Comparison of ENCODE assay signal across 18 cellular contexts in genomic region chr16:79071424-79071823, GRCh38.
A peak's percentile ranks its signal among the peaks of the same experiment; 100 is the strongest.
DNase-seq lines count a peak whose midpoint lies in the region; ATAC-seq and TF ChIP-seq lines count a peak whose summit lies in the region.
"Had no signal": no experiment of that assay in that cellular context is flagged by ENCODE, and none has a peak within 500 bp of the region (broad histone marks: within the 10 kb centered on the region; RNA-seq: fewer than 3 reads in every experiment).

No MANE protein-coding gene starts in this region.

- no peaks in the 10 kb centered on the region for H3K9me3 ChIP-seq in uterus
- no peaks in the 10 kb centered on the region for H3K9me3 ChIP-seq in mucosa of descending colon
- H3K9me3 ChIP-seq: HAP-1, left lung had no signal

- H3K27me3 ChIP-seq in uterus = no peaks in the 10 kb centered on the region

- TF ChIP-seq POLR2A in uterus (IDR thresholded peaks at IDR 0.05) = no peak

- peaks cover 17% of the 10 kb centered on the region for H3K27me3 Mint-ChIP-seq in activated T-cell treated with anti-CD3 and anti-CD28 coated beads, Interleukin-2, amount 50 U/mL, for 24 hours
- H3K27me3 Mint-ChIP-seq in activated T-cell treated with anti-CD3 and anti-CD28 coated beads, Interleukin-2, amount 50 U/mL, for 4 hours (ENCODE audit: low read depth) = peaks cover 5% of the 10 kb centered on the region
- no peaks in the 10 kb centered on the region for H3K27me3 Mint-ChIP-seq in activated T-helper 17 cell treated with anti-CD3 and anti-CD28 coated beads, Interleukin-2, amount 50 U/mL, for 72 hours
- peaks cover 0 to 6% of the 10 kb centered on the region in 2 donors for H3K27me3 Mint-ChIP-seq in T-cell

- H3K36me3 ChIP-seq in uterus (no peaks in the 10 kb centered on the region), mucosa of descending colon (ENCODE audit: low read depth) (no peaks in the 10 kb centered on the region)
- H3K36me3 ChIP-seq: HAP-1, left lung had no signal

- peaks cover 81% of the 10 kb centered on the region for H3K4me1 Mint-ChIP-seq in activated T-cell treated with anti-CD3 and anti-CD28 coated beads, Interleukin-2, amount 50 U/mL, for 24 hours (ENCODE audit: low read depth)
- peaks cover 45% of the 10 kb centered on the region for H3K4me1 Mint-ChIP-seq in activated T-cell treated with anti-CD3 and anti-CD28 coated beads, Interleukin-2, amount 50 U/mL, for 4 hours (ENCODE audit: low read depth)
- H3K4me1 Mint-ChIP-seq in activated T-helper 17 cell treated with anti-CD3 and anti-CD28 coated beads, Interleukin-2, amount 50 U/mL, for 72 hours = peaks cover 37% of the 10 kb centered on the region
- peaks cover 20 to 38% (median 34%) of the 10 kb centered on the region in 3 donors for H3K4me1 Mint-ChIP-seq in T-cell

- H3K9me3 Mint-ChIP-seq in activated T-cell treated with anti-CD3 and anti-CD28 coated beads, Interleukin-2, amount 50 U/mL, for 24 hours = no peaks in the 10 kb centered on the region
- H3K9me3 Mint-ChIP-seq in activated T-cell treated with anti-CD3 and anti-CD28 coated beads, Interleukin-2, amount 50 U/mL, for 4 hours = no peaks in the 10 kb centered on the region
- H3K9me3 Mint-ChIP-seq in activated T-helper 17 cell treated with anti-CD3 and anti-CD28 coated beads, Interleukin-2, amount 50 U/mL, for 72 hours = no peaks in the 10 kb centered on the region
- H3K9me3 Mint-ChIP-seq in T-cell = no peaks in the 10 kb centered on the region

- no peak for ATAC-seq in activated T-cell treated with anti-CD3 and anti-CD28 coated beads, Interleukin-2, amount 50 U/mL, for 4 hours
- ATAC-seq in activated T-helper 17 cell treated with anti-CD3 and anti-CD28 coated beads, Interleukin-2, amount 50 U/mL, for 72 hours (replicated peaks) = no peak
- ATAC-seq in mucosa of descending colon (no peak), T-cell (replicated peaks in 1 of 4) (no peak)
- ATAC-seq: left lung; stimulated activated naive CD8-positive, alpha-beta T cell treated with anti-CD3 and anti-CD28 coated beads, Interleukin-15, Interleukin-2, amounts not matched to agents 100 U/mL and 50 U/mL, for 24 hours had no signal

- CTCF ChIA-PET in T-cell (lab: Charles Lee) = no interaction called here

- peak overlapping the region; percentile 17 for H3K27ac Mint-ChIP-seq in activated T-cell treated with anti-CD3 and anti-CD28 coated beads, Interleukin-2, amount 50 U/mL, for 24 hours
- H3K27ac Mint-ChIP-seq in activated T-helper 17 cell treated with anti-CD3 and anti-CD28 coated beads, Interleukin-2, amount 50 U/mL, for 72 hours = peak overlapping the region; percentile 86
- H3K27ac Mint-ChIP-seq in T-cell = no peak overlapping the region

- TF ChIP-seq CTCF in uterus (IDR thresholded peaks at IDR 0.05) (no peak), mucosa of descending colon (IDR thresholded peaks at IDR 0.05) (no peak)

- H3K4me3 ChIP-seq in uterus = no peak overlapping the region
- H3K4me3 ChIP-seq in mucosa of descending colon = no peak overlapping the region
- H3K4me3 ChIP-seq: dorsolateral prefrontal cortex, HAP-1, left lung had no signal

- peak overlapping the region in 1 of 2 donors; percentile 28 for H3K27ac ChIP-seq in uterus
- H3K27ac ChIP-seq: left lung, VCaP had no signal

- H3K36me3 Mint-ChIP-seq in activated T-cell treated with anti-CD3 and anti-CD28 coated beads, Interleukin-2, amount 50 U/mL, for 24 hours (ENCODE audit: low read depth) = no peaks in the 10 kb centered on the region
- H3K36me3 Mint-ChIP-seq in activated T-cell treated with anti-CD3 and anti-CD28 coated beads, Interleukin-2, amount 50 U/mL, for 4 hours (ENCODE audit: insufficient read depth) = no peaks in the 10 kb centered on the region
- peaks cover 9% of the 10 kb centered on the region for H3K36me3 Mint-ChIP-seq in activated T-helper 17 cell treated with anti-CD3 and anti-CD28 coated beads, Interleukin-2, amount 50 U/mL, for 72 hours (ENCODE audit: low read depth)
- H3K36me3 Mint-ChIP-seq in T-cell = no peaks in the 10 kb centered on the region

- no peak overlapping the region for H3K4me3 Mint-ChIP-seq in activated T-cell treated with anti-CD3 and anti-CD28 coated beads, Interleukin-2, amount 50 U/mL, for 24 hours
- no peak overlapping the region for H3K4me3 Mint-ChIP-seq in activated T-cell treated with anti-CD3 and anti-CD28 coated beads, Interleukin-2, amount 50 U/mL, for 4 hours
- peak overlapping the region; percentile 54 for H3K4me3 Mint-ChIP-seq in activated T-helper 17 cell treated with anti-CD3 and anti-CD28 coated beads, Interleukin-2, amount 50 U/mL, for 72 hours
- H3K4me3 Mint-ChIP-seq in T-cell = no peak overlapping the region

- POLR2A ChIA-PET in T-cell (lab: Charles Lee) = no interaction called here

- DNase-seq in activated T-cell treated with anti-CD3 and anti-CD28 coated beads, Interleukin-2, amount 50 U/mL, for 24 hours = no peak
- no peak for DNase-seq in activated T-cell treated with anti-CD3 and anti-CD28 coated beads, Interleukin-2, amount 50 U/mL, for 4 hours
- DNase-seq in left kidney (ENCODE audit: low read depth, low spot score) (peak; percentile 39), uterus (peak; percentile 55 to 80), mucosa of descending colon (no peak), T-cell (no peak), Kasumi-1 (lab: John Stamatoyannopoulos, UW) (no peak)
- DNase-seq: activated naive CD4-positive, alpha-beta T cell treated with Interleukin-2 at 50 U/mL for 16 hours; IMR-90; left lung; NCI-H1048; NCI-H526; stimulated activated CD4-positive, alpha-beta T cell treated with anti-CD3 and anti-CD28 coated beads, Interleukin-12 subunit alpha, Interleukin-12 subunit beta, amount 100 ng/mL, for 4 hours; stimulated activated naive CD8-positive, alpha-beta T cell treated with anti-CD3 and anti-CD28 coated beads, Interleukin-15, Interleukin-2, amounts not matched to agents 100 U/mL and 50 U/mL, for 24 hours had no signal

- intact Hi-C loops in uterus (cut with DNase I; ENCODE audit: low total_unique reads) = no loop called here
- intact Hi-C loops in mucosa of descending colon (cut with DNase I, micrococcal nuclease) = no loop called here

- H3K4me1 ChIP-seq in uterus = peaks cover 0 to 10% of the 10 kb centered on the region in 2 donors
- H3K4me1 ChIP-seq in mucosa of descending colon (ENCODE audit: low read depth) = no peaks in the 10 kb centered on the region
- H3K4me1 ChIP-seq: HAP-1, left lung had no signal

Comparison
In these comparisons a context has a peak if more than half of its experiments do, and no peak if none do; other contexts are left out.
1. DNase-seq: peak in left kidney (single experiment) and uterus (2 of 2); none in activated T-cell treated with anti-CD3 and anti-CD28 coated beads, Interleukin-2, amount 50 U/mL, for 24 hours (single experiment), activated T-cell treated with anti-CD3 and anti-CD28 coated beads, Interleukin-2, amount 50 U/mL, for 4 hours (single experiment), mucosa of descending colon (0 of 3), T-cell (0 of 34) and Kasumi-1 (0 of 2).
2. H3K27ac Mint-ChIP-seq: peak in activated T-cell treated with anti-CD3 and anti-CD28 coated beads, Interleukin-2, amount 50 U/mL, for 24 hours (single experiment) and activated T-helper 17 cell treated with anti-CD3 and anti-CD28 coated beads, Interleukin-2, amount 50 U/mL, for 72 hours (single experiment); none in T-cell (0 of 2).